In genomic region chr9:107079589-107079988, GRCh38 we compare ENCODE assay signal across 23 cellular contexts.
"Had no signal": no experiment of that assay in that cellular context is flagged by ENCODE, and none has a peak within 500 bp of the region (broad histone marks: within the 10 kb centered on the region; RNA-seq: fewer than 3 reads in every experiment).

No MANE protein-coding gene starts in this region.

- H3K27me3 Mint-ChIP-seq: progenitor cell of endocrine pancreas; stimulated activated naive CD8-positive, alpha-beta T cell treated with anti-CD3 and anti-CD28 coated beads, Interleukin-15, Interleukin-2, amounts not matched to agents 100 ng/mL and 50 ng/mL, for 24 hours had no signal

- H3K4me1 Mint-ChIP-seq: immature natural killer cell; mesothelial cell of epicardium; naive thymus-derived CD4-positive, alpha-beta T cell; stimulated activated naive B cell treated with anti-CD40 and anti-IgM and Interleukin-4, amounts not matched to agents 10 μg/mL and 1 μg/mL and 100 μg/mL, for 72 hours had no signal

- DNase-seq: heart left ventricle; hypothalamus; immature natural killer cell; kidney; left ventricle myocardium inferior; mesendoderm; naive thymus-derived CD4-positive, alpha-beta T cell; occipital lobe; ovary; stimulated activated CD4-positive, alpha-beta T cell treated with anti-CD3 and anti-CD28 coated beads, Interleukin-12 subunit alpha, Interleukin-12 subunit beta, amount 100 ng/mL, for 4 hours; stimulated activated CD4-positive, alpha-beta T cell treated with anti-CD3 and anti-CD28 coated beads, Interleukin-15, amount 100 ng/mL, for 24 hours; stimulated activated CD4-positive, alpha-beta T cell treated with anti-CD3 and anti-CD28 coated beads, Interleukin-2, amount 100 ng/mL, for 24 hours; stimulated activated CD4-positive, alpha-beta T cell treated with anti-CD3 and anti-CD28 coated beads, Interleukin-4, amount 100 ng/mL, for 1 hour; stimulated activated naive B cell treated with anti-CD40 and anti-IgM and Interleukin-4, amounts not matched to agents 10 μg/mL and 1 μg/mL and 100 μg/mL, for 72 hours; tibial artery; trophoblast cell; upper lobe of right lung had no signal

- H3K27ac Mint-ChIP-seq: immature natural killer cell; naive thymus-derived CD4-positive, alpha-beta T cell; natural killer cell treated with Interleukin-12 subunit alpha and Interleukin-12 subunit beta and Interleukin-15 and Interleukin-18, amount 100 ng/mL, for 72 hours; progenitor cell of endocrine pancreas; stimulated activated naive B cell treated with anti-CD40 and anti-IgM and Interleukin-4, amounts not matched to agents 10 μg/mL and 1 μg/mL and 100 μg/mL, for 72 hours; stimulated activated naive CD8-positive, alpha-beta T cell treated with anti-CD3 and anti-CD28 coated beads, Interleukin-15, Interleukin-2, amounts not matched to agents 100 ng/mL and 50 ng/mL, for 24 hours had no signal

- H3K36me3 Mint-ChIP-seq: immature natural killer cell; mesothelial cell of epicardium; naive thymus-derived CD4-positive, alpha-beta T cell; natural killer cell treated with Interleukin-12 subunit alpha and Interleukin-12 subunit beta and Interleukin-15 and Interleukin-18, amount 100 ng/mL, for 72 hours; stimulated activated naive B cell treated with anti-CD40 and anti-IgM and Interleukin-4, amounts not matched to agents 10 μg/mL and 1 μg/mL and 100 μg/mL, for 72 hours had no signal

- FAIRE-seq: islet of Langerhans, kidney, urothelium cell line had no signal

- H3K4me3 Mint-ChIP-seq: immature natural killer cell; mesothelial cell of epicardium; naive thymus-derived CD4-positive, alpha-beta T cell; natural killer cell treated with Interleukin-12 subunit alpha and Interleukin-12 subunit beta and Interleukin-15 and Interleukin-18, amount 100 ng/mL, for 72 hours; stimulated activated naive B cell treated with anti-CD40 and anti-IgM and Interleukin-4, amounts not matched to agents 10 μg/mL and 1 μg/mL and 100 μg/mL, for 72 hours; stimulated activated naive CD8-positive, alpha-beta T cell treated with anti-CD3 and anti-CD28 coated beads, Interleukin-15, Interleukin-2, amounts not matched to agents 100 ng/mL and 50 ng/mL, for 24 hours had no signal

- H3K9me3 Mint-ChIP-seq: mesothelial cell of epicardium; natural killer cell treated with Interleukin-12 subunit alpha and Interleukin-12 subunit beta and Interleukin-15 and Interleukin-18, amount 100 ng/mL, for 72 hours; stimulated activated naive B cell treated with anti-CD40 and anti-IgM and Interleukin-4, amounts not matched to agents 10 μg/mL and 1 μg/mL and 100 μg/mL, for 72 hours; stimulated activated naive CD8-positive, alpha-beta T cell treated with anti-CD3 and anti-CD28 coated beads, Interleukin-15, Interleukin-2, amounts not matched to agents 100 ng/mL and 50 ng/mL, for 24 hours had no signal
